In the genomic region with DNA sequence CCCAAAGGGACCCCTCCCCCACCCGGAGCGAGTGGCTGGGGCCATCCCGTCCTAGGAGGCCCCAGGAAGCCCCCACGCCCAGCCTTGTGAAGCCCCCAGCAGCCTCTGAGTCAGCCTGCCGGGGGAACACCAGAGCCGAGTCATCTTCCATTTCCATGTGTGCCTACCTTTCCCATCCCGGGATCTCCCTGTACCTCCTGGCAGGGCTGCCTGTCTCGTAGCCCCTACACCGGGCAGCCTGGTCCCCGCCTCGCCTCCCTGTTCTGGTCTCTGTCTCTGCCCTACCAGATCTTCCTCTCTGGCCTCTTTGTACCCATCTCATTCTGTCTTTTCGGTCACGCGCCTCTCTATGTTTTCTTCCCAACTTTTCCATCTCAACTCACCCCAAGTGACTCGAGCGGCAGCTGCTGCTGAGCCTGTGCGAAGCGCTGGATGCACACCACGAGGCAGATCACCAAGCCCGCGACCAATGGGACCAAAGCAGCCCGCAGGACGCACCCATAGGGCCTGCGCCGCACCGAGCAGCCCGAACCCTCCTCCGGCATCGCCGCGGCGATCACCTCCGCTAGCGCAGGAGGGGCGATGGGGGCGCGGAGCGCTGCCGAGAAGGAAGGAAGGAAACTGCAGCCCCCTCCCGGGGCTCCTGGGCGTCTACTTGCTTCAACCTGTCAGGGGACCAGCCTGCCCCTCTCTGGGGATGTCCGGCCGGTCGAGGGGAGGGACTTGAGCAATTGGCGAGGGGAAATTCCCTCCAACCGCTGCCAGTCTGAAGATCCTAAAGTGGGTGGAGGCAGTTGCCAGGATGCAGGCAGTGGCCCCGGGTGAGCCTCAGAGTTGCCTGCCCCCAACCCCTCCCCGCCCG, we compare ENCODE assay signal across 9 cellular contexts. TPM values are rescaled to one million over a fixed set of nuclear protein-coding genes. Genes with fewer than 3 reads are reported as not detected.
DNase-seq lines count a peak whose midpoint lies in the region; ATAC-seq, FAIRE-seq and TF ChIP-seq lines count a peak whose summit lies in the region.
"Had no signal": no experiment of that assay in that cellular context is flagged by ENCODE, and none has a peak within 500 bp of the region (broad histone marks: within the 10 kb centered on the region; RNA-seq: fewer than 3 reads in every experiment).

CD70 (minus strand) TSS at position 693 of the 862 bp plus-strand sequence; CDS start at position 545, 148 bp downstream.

- H2AFZ ChIP-seq in HepG2 (ENCODE audit: low read length) (no peak within 1 kb of the TSS), neuronal stem cell (ENCODE audit: low read length) (peak within 1 kb of the TSS; percentile 80)

- CTCF ChIA-PET in HepG2 (lab: Yijun Ruan, JAX; ENCODE audit: low intra/inter-chr PET ratio, low total read pairs), result no interaction called here

- no peaks in the 10 kb centered on the region for H3K4me1 ChIP-seq in right lobe of liver
- H3K4me1 ChIP-seq in HepG2 (ENCODE audit: insufficient read depth, low read length), result peaks cover 7% of the 10 kb centered on the region
- peaks cover 0 to 11% of the 10 kb centered on the region in 2 donors for H3K4me1 ChIP-seq in duodenal mucosa (ENCODE audit: control insufficient read depth in 1 of 2, insufficient read depth in 2 of 2, low read length in 2 of 2)
- H3K4me1 ChIP-seq in neuronal stem cell (ENCODE audit: control insufficient read depth in 2 of 2, insufficient read depth in 1 of 2, low read depth in 1 of 2, low read length in 2 of 2), result peaks cover 2 to 15% of the 10 kb centered on the region in 2 donors

- no peak within 1 kb of the TSS for H2BK5ac ChIP-seq in neuronal stem cell (ENCODE audit: low read length)

- H3K36me3 ChIP-seq in right lobe of liver (no peaks in the 10 kb centered on the region), HepG2 (replicated peaks in 1 of 2; ENCODE audit: control insufficient read depth in 1 of 2, insufficient read depth in 2 of 2, low read length in 2 of 2) (no peaks in the 10 kb centered on the region), duodenal mucosa (ENCODE audit: control insufficient read depth in 1 of 2, insufficient read depth in 2 of 2, low read length in 2 of 2) (no peaks in the 10 kb centered on the region), neuronal stem cell (replicated peaks in 1 of 2; ENCODE audit: control insufficient read depth in 2 of 2, insufficient read depth in 2 of 2, low read length in 2 of 2) (no peaks in the 10 kb centered on the region)

- TF ChIP-seq POLR2A in right lobe of liver (IDR thresholded peaks at IDR 0.05), result no peak
- TF ChIP-seq POLR2A in HepG2 (IDR thresholded peaks at IDR 0.05; ENCODE audit: insufficient read depth in 1 of 2, low read depth in 2 of 2, low read length in 2 of 2), result no peak

- H3K4me2 ChIP-seq in HepG2 (ENCODE audit: low read depth, low read length), result no peak within 1 kb of the TSS
- H3K4me2 ChIP-seq in neuronal stem cell (ENCODE audit: insufficient read depth, low read length, poor library complexity, severe bottlenecking), result peak within 1 kb of the TSS; percentile 79

- H3K4me3 ChIP-seq in right lobe of liver, result no peak within 1 kb of the TSS
- H3K4me3 ChIP-seq in HepG2 (replicated peaks in 1 of 3; ENCODE audit: insufficient read depth in 1 of 3, low read depth in 2 of 3, low read length in 3 of 3), result no peak within 1 kb of the TSS
- peak within 1 kb of the TSS; percentile 28 to 35 for H3K4me3 ChIP-seq in duodenal mucosa (ENCODE audit: low read depth in 1 of 2, low read length in 2 of 2)
- H3K4me3 ChIP-seq in neuronal stem cell (ENCODE audit: low read length in 2 of 2), result peak within 1 kb of the TSS; percentile 9 to 72

- ATAC-seq in right lobe of liver (peak in 3 of 4 donors; percentile 23 to 38 (median 35)), HepG2 (no peak), HG03354 (IDR thresholded peaks at IDR 0.05; ENCODE audit: poor library complexity, severe bottlenecking, unreplicated experiment) (peak; percentile 64)

- no peak within 1 kb of the TSS for H4K8ac ChIP-seq in neuronal stem cell (ENCODE audit: low read depth, low read length)

- H3K9me3 Mint-ChIP-seq in T-helper 2 cell treated with Interferon-gamma antibody and Interleukin-4, amounts not matched to agents 5 μg/mL and 100 μg/mL, for 36 hours, result no peaks in the 10 kb centered on the region

- TF ChIP-seq CTCF in right lobe of liver (IDR thresholded peaks at IDR 0.05), result no peak
- TF ChIP-seq CTCF in HepG2 (CRISPR knock-in tag; IDR thresholded peaks at IDR 0.05), result no peak

- H3K23ac ChIP-seq in neuronal stem cell (ENCODE audit: low read depth, low read length, poor library complexity), result peak within 1 kb of the TSS; percentile 56

- H2AK5ac ChIP-seq in neuronal stem cell (ENCODE audit: low read depth, low read length), result peak within 1 kb of the TSS; percentile 81

- H3K14ac ChIP-seq in neuronal stem cell (ENCODE audit: low read length), result peak within 1 kb of the TSS; percentile 64

- BruUV-seq in HepG2 (replicated peaks; lab: Mats Ljungman, UMichigan), result no TSS peak

- H4K91ac ChIP-seq in neuronal stem cell (ENCODE audit: low read depth, low read length, poor library complexity), result no peak within 1 kb of the TSS

- H3K36me3 Mint-ChIP-seq in T-helper 2 cell treated with Interferon-gamma antibody and Interleukin-4, amounts not matched to agents 5 μg/mL and 100 μg/mL, for 36 hours (ENCODE audit: low read depth), result peaks cover 30% of the 10 kb centered on the region

- H3K9ac ChIP-seq in HepG2 (ENCODE audit: insufficient read depth, low read depth, low read length), result no peak within 1 kb of the TSS
- H3K9ac ChIP-seq in duodenal mucosa (ENCODE audit: low read depth in 1 of 2, low read length in 2 of 2), result no peak within 1 kb of the TSS
- peak within 1 kb of the TSS; percentile 9 for H3K9ac ChIP-seq in neuronal stem cell (ENCODE audit: low read depth, low read length, poor library complexity)

- WGBS in right lobe of liver (ENCODE audit: insufficient coverage, low coverage, low lambda C conversion rate, missing lambda C conversion rate), result 0% methylated on average over 27 of the region's 49 CpGs
- WGBS in HepG2 (ENCODE audit: low lambda C conversion rate), result 36% methylated on average over 39 of the region's 49 CpGs
- WGBS in neuronal stem cell (ENCODE audit: extremely low coverage in 2 of 2, insufficient read length in 2 of 2, insufficient replicate concordance in 1 of 2), 2 donors, result no CpG with 5 or more reads among the region's 49 CpGs

- no peak within 1 kb of the TSS for H2BK120ac ChIP-seq in neuronal stem cell (ENCODE audit: low read depth, low read length)

- no peak within 1 kb of the TSS for H3K4ac ChIP-seq in neuronal stem cell (ENCODE audit: low read length)

- in situ Hi-C loops in HepG2 (cut with HindIII; ENCODE audit: extremely low pct_ligation_motif_present, low pct_unique_long_range_greater_than_20kb), result no loop called here

- peak within 1 kb of the TSS; percentile 85 for H3K27ac Mint-ChIP-seq in T-helper 2 cell treated with Interferon-gamma antibody and Interleukin-4, amounts not matched to agents 5 μg/mL and 100 μg/mL, for 36 hours

- no peak within 1 kb of the TSS for H3K27ac ChIP-seq in right lobe of liver
- H3K27ac ChIP-seq in HepG2 (ENCODE audit: extremely low read length, insufficient read depth, low read length), result no peak within 1 kb of the TSS
- H3K27ac ChIP-seq in duodenal mucosa (ENCODE audit: low read depth, low read length), result no peak within 1 kb of the TSS
- no peak within 1 kb of the TSS for H3K27ac ChIP-seq in neuronal stem cell (replicated peaks; ENCODE audit: low read length)

- DNase-seq in right lobe of liver, result no peak
- no peak for DNase-seq in HepG2 (ENCODE audit: low spot score)
- DNase-seq in T-helper 2 cell treated with Interferon-gamma antibody and Interleukin-4, amounts not matched to agents 5 μg/mL and 100 μg/mL, for 36 hours (ENCODE audit: low spot score), result peak; percentile 75
- DNase-seq in neuronal stem cell (ENCODE audit: low spot score), result peak; percentile 44
- DNase-seq in Ammon's horn (ENCODE audit: low spot score), result no peak
- no peak for DNase-seq in OCI-M2 (lab: John Stamatoyannopoulos, UW; ENCODE audit: unreplicated experiment)

- no peaks in the 10 kb centered on the region for H3K79me2 ChIP-seq in HepG2 (ENCODE audit: insufficient read depth, low read length)

- TF ChIP-seq EP300 in HepG2 (IDR thresholded peaks at IDR 0.05; ENCODE audit: low read depth in 2 of 2, low read length in 2 of 2) (no peak), HepG2 (CRISPR knock-in tag; IDR thresholded peaks at IDR 0.05; ENCODE audit: borderline replicate concordance) (no peak)

- H3K27me3 Mint-ChIP-seq in T-helper 2 cell treated with Interferon-gamma antibody and Interleukin-4, amounts not matched to agents 5 μg/mL and 100 μg/mL, for 36 hours (ENCODE audit: low read depth), result peaks cover 40% of the 10 kb centered on the region

- peak within 1 kb of the TSS; percentile 88 for H2BK15ac ChIP-seq in neuronal stem cell (ENCODE audit: low read length)

- no peaks in the 10 kb centered on the region for H3K79me1 ChIP-seq in neuronal stem cell (ENCODE audit: low read depth, low read length)

- H4K20me1 ChIP-seq in HepG2 (ENCODE audit: insufficient read depth, low read length), result no peaks in the 10 kb centered on the region

- intact Hi-C loops in right lobe of liver (cut with DNase I) (no loop called here), HepG2 (cut with micrococcal nuclease; ENCODE audit: unreplicated experiment) (no loop called here)

- TF ChIP-seq RAD21 in HepG2 (CRISPR knock-in tag; IDR thresholded peaks at IDR 0.05), result no peak

- no peak within 1 kb of the TSS for H2BK12ac ChIP-seq in neuronal stem cell (ENCODE audit: low read length)

- H3K9me3 ChIP-seq in right lobe of liver (no peaks in the 10 kb centered on the region), HepG2 (ENCODE audit: low read length) (no peaks in the 10 kb centered on the region), duodenal mucosa (ENCODE audit: control insufficient read depth in 1 of 2, low read length in 2 of 2) (no peaks in the 10 kb centered on the region), neuronal stem cell (replicated peaks in 1 of 2; ENCODE audit: control insufficient read depth in 2 of 2, insufficient read depth in 1 of 2, low read depth in 1 of 2, low read length in 2 of 2) (peaks cover 0 to 4% of the 10 kb centered on the region in 2 donors)

- POLR2A ChIA-PET in HepG2 (lab: Yijun Ruan, JAX), result no interaction called here

- H3K18ac ChIP-seq in neuronal stem cell (ENCODE audit: low read length), result peak within 1 kb of the TSS; percentile 52

- peak within 1 kb of the TSS; percentile 95 for H3K4me3 Mint-ChIP-seq in T-helper 2 cell treated with Interferon-gamma antibody and Interleukin-4, amounts not matched to agents 5 μg/mL and 100 μg/mL, for 36 hours

- peaks cover 57% of the 10 kb centered on the region for H3K4me1 Mint-ChIP-seq in T-helper 2 cell treated with Interferon-gamma antibody and Interleukin-4, amounts not matched to agents 5 μg/mL and 100 μg/mL, for 36 hours (ENCODE audit: low read depth)

- H3K27me3 ChIP-seq in right lobe of liver, result peaks cover 0 to 13% of the 10 kb centered on the region in 2 donors
- peaks cover 3 to 54% of the 10 kb centered on the region in 2 experiments; a peak in 3 of 5 replicates for H3K27me3 ChIP-seq in HepG2 (ENCODE audit: control insufficient read depth in 1 of 2, insufficient read depth in 2 of 2, low read length in 2 of 2)
- peaks cover 27 to 28% of the 10 kb centered on the region in 2 donors for H3K27me3 ChIP-seq in duodenal mucosa (ENCODE audit: control insufficient read depth in 1 of 2, insufficient read depth in 2 of 2, low read length in 2 of 2)
- peaks cover 29 to 77% (median 58%) of the 10 kb centered on the region in 3 experiments for H3K27me3 ChIP-seq in neuronal stem cell (ENCODE audit: control insufficient read depth in 3 of 3, insufficient read depth in 3 of 3, low read depth in 1 of 3, low read length in 3 of 3)

- FAIRE-seq in HepG2 (lab: Jason Lieb, UNC), result no peak

RNA-seq across cellular contexts. Expression of gene CD70, which starts in this region (rescaled TPM):
- total RNA-seq in right lobe of liver, result not detected
- total RNA-seq in HepG2 (2016; rRNA removed; fragmentation: Illumina TruSeq; extraction: Trizol), result not detected in 2 replicates
- total RNA-seq in HepG2 (2016; cell fraction: cytosol; rRNA removed; fragmentation: Illumina TruSeq; extraction: Trizol; ENCODE audit: low read depth), result not detected in 2 replicates
- not detected in 2 replicates for total RNA-seq in HepG2 (2016; cell fraction: insoluble cytoplasmic fraction; rRNA removed; fragmentation: Illumina TruSeq; extraction: Trizol)
- total RNA-seq in HepG2 (2016; cell fraction: membrane; rRNA removed; fragmentation: Illumina TruSeq; extraction: Trizol), result not detected in 2 replicates
- not detected in 2 replicates for total RNA-seq in HepG2 (2016; cell fraction: nucleus; rRNA removed; fragmentation: Illumina TruSeq; extraction: Trizol)
- polyA plus RNA-seq in HepG2 (2011; rRNA removed), result 0.13 and 0.51 TPM in 2 replicates
- 0.40 and 0.45 TPM in 2 replicates for polyA plus RNA-seq in HepG2 (2011; cell fraction: cytosol; rRNA removed)
- 0.80 TPM in 2 replicates for polyA plus RNA-seq in HepG2 (2011; cell fraction: nucleus; rRNA removed)
- polyA plus RNA-seq in HepG2 (2012), result 0.37 TPM in 1 of 2 replicates, not detected in the other
- not detected in 2 replicates for polyA plus RNA-seq in HepG2 (2016; cell fraction: cytosol; fragmentation: Illumina TruSeq; extraction: Trizol; ENCODE audit: low read depth)
- not detected in 2 replicates for polyA plus RNA-seq in HepG2 (2016; cell fraction: insoluble cytoplasmic fraction; fragmentation: Illumina TruSeq; extraction: Trizol; ENCODE audit: low read depth)
- not detected in 2 replicates for polyA plus RNA-seq in HepG2 (2016; cell fraction: membrane; fragmentation: Illumina TruSeq; extraction: Trizol; ENCODE audit: low read depth)
- not detected in 2 replicates for polyA plus RNA-seq in HepG2 (2016; cell fraction: nucleus; fragmentation: Illumina TruSeq; extraction: Trizol; ENCODE audit: insufficient read depth, low read depth)
- polyA minus RNA-seq in HepG2 (2011; rRNA and poly(A)+ RNA removed; ENCODE audit: low replicate concordance), result 0.22 and 1.2 TPM in 2 replicates
- polyA minus RNA-seq in HepG2 (2011; cell fraction: cytosol; rRNA and poly(A)+ RNA removed), result not detected in 2 replicates
- polyA minus RNA-seq in HepG2 (2011; cell fraction: nucleus; rRNA and poly(A)+ RNA removed), result not detected in 2 replicates
- 0.88 TPM for polyA plus RNA-seq in neuronal stem cell (2013, experiment 1 of 2)
- 0.91 TPM for polyA plus RNA-seq in neuronal stem cell (2013, experiment 2 of 2)
- total RNA-seq: fibroblast of villous mesenchyme had no signal

Comparison
In these comparisons a context has a peak if more than half of its experiments do, and no peak if none do; other contexts are left out.
1. Peak in ATAC-seq in right lobe of liver; RNA of the gene not detected or under 1 TPM.
2. DNase-seq: peak in T-helper 2 cell treated with Interferon-gamma antibody and Interleukin-4, amounts not matched to agents 5 μg/mL and 100 μg/mL, for 36 hours (single experiment) and neuronal stem cell (single experiment); none in right lobe of liver (0 of 3), HepG2 (single experiment), Ammon's horn (single experiment) and OCI-M2 (single experiment).
3. H3K4me3 ChIP-seq: peak in duodenal mucosa (2 of 2) and neuronal stem cell (2 of 2); none in right lobe of liver (0 of 3) and HepG2 (0 of 3).